Comparison of ENCODE assay signal across 15 cellular contexts in the genomic region with DNA sequence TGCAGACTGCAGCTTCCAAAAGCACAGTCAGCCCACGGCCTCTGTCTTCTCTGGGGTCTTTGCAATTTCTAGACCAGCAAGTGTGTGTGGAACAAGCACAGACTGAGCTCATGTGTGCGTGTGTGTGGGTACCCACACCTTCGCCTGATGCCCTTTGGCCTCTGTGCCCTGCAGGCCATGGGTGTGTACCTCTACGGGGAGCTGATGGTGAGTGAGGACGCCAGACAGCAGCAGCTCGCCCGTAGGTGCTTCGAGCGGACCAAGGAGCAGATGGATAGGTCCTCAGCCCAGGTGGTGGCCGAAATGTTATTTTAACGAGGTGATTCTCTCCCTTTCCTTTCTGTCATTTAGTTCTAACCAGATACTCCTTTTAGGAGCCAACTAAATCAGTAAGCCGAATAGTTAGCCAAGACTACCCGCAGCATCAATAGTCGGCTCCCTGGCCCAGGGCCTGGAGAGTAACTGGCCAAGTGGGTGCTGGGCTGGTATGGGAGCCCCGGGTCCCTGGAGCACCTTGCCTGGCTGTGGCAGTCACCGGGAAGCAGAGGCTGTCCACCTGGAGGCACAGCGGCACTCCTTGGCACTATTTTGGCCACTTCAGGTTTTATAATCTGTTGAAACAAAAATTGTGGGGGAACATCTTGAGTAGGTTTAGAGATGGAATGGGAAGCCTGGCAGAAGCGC.
DNase-seq lines count a peak whose midpoint lies in the region; ATAC-seq and TF ChIP-seq lines count a peak whose summit lies in the region.
"Had no signal": no experiment of that assay in that cellular context is flagged by ENCODE, and none has a peak within 500 bp of the region (broad histone marks: within the 10 kb centered on the region; RNA-seq: fewer than 3 reads in every experiment).

No MANE protein-coding gene starts in this region.

- H3K4me3 ChIP-seq in muscle layer of colon (ENCODE audit: low read depth in 1 of 2, low read length in 2 of 2) = no peak overlapping the region
- no peak overlapping the region for H3K4me3 ChIP-seq in spleen
- H3K4me3 ChIP-seq in OCI-LY7 (ENCODE audit: low read depth, low read length, poor library complexity, severe bottlenecking) = no peak overlapping the region
- H3K4me3 ChIP-seq: MG63 had no signal

- CTCF ChIA-PET in OCI-LY7 (lab: Charles Lee; ENCODE audit: unreplicated experiment) = no interaction called here

- H3K4me1 ChIP-seq in muscle layer of colon (ENCODE audit: insufficient read depth, low read length) (peaks cover 87% of the 10 kb centered on the region), spleen (peaks cover 0 to 22% (median 14%) of the 10 kb centered on the region in 6 donors), OCI-LY7 (ENCODE audit: insufficient read depth, low read length, poor library complexity, severe bottlenecking) (no peaks in the 10 kb centered on the region)

- peak overlapping the region; percentile 84 for H3K27ac ChIP-seq in muscle layer of colon (ENCODE audit: low read depth, low read length)
- no peak overlapping the region for H3K27ac ChIP-seq in spleen
- no peak overlapping the region for H3K27ac ChIP-seq in OCI-LY7 (ENCODE audit: low read depth, low read length, poor library complexity, severe bottlenecking)

- H3K9me2 ChIP-seq in OCI-LY7 (ENCODE audit: insufficient read depth, low read length) = no peaks in the 10 kb centered on the region

- ATAC-seq in HG02938 (IDR thresholded peaks at IDR 0.05; ENCODE audit: unreplicated experiment) = no peak
- ATAC-seq in HG03442 (IDR thresholded peaks at IDR 0.05; ENCODE audit: unreplicated experiment) = no peak

- no peak overlapping the region for H2AFZ ChIP-seq in OCI-LY7 (ENCODE audit: low read length)

- TF ChIP-seq CTCF in spleen (IDR thresholded peaks at IDR 0.05 in 8 of 11, conservative IDR thresholded peaks at IDR 0.05 in 3 of 11) = no peak
- TF ChIP-seq CTCF in OCI-LY7 (conservative IDR thresholded peaks at IDR 0.05; ENCODE audit: low read length) = no peak

- H3K36me3 ChIP-seq in muscle layer of colon (ENCODE audit: insufficient read depth, low read length) (peaks cover 49% of the 10 kb centered on the region), spleen (peaks cover 0 to 78% (median 38%) of the 10 kb centered on the region in 6 donors), OCI-LY7 (ENCODE audit: insufficient read depth, low read length) (no peaks in the 10 kb centered on the region)

- whole genome bisulfite sequencing in spleen, 5 donors = 82 to 93% (median 91%) methylated on average over 17 to 18 of the region's 18 CpGs

- H3K9me3 ChIP-seq in muscle layer of colon (ENCODE audit: low read length) (no peaks in the 10 kb centered on the region), spleen (no peaks in the 10 kb centered on the region), OCI-LY7 (ENCODE audit: low read length) (no peaks in the 10 kb centered on the region)
- H3K9me3 ChIP-seq: MG63 had no signal

- DNase-seq in G401 (ENCODE audit: low spot score) = peak; percentile 71
- DNase-seq in cerebellar cortex (ENCODE audit: low spot score) = peak; percentile 63
- peak; percentile 50 for DNase-seq in spleen
- no peak for DNase-seq in OCI-LY7 (ENCODE audit: low spot score)
- DNase-seq in DMS 273 treated with DMSO at 0.1 percent for 48 hours (lab: John Stamatoyannopoulos, UW) = no peak
- DNase-seq: activated CD4-positive, alpha-beta T cell treated with anti-CD3 and anti-CD28 coated beads, Interleukin-2, amount 50 U/mL, for 1 hour; activated naive CD4-positive, alpha-beta T cell treated with anti-CD3 and anti-CD28 coated beads for 36 hours; hypothalamus; MG63; NCI-H187; NCI-H446 treated with DMSO at 0.1 percent for 48 hours; T-helper 1 cell had no signal

- POLR2A ChIA-PET in OCI-LY7 (lab: Charles Lee) = interaction anchor here (0.6 kb wide), 1 partner anchor 1707 kb away, joined by 5 read pairs; no protein-coding TSS in a partner anchor

- no peaks in the 10 kb centered on the region for H3K27me3 ChIP-seq in muscle layer of colon (ENCODE audit: control insufficient read depth in 1 of 2, insufficient read depth in 2 of 2, low read length in 2 of 2)
- no peaks in the 10 kb centered on the region for H3K27me3 ChIP-seq in spleen (replicated peaks in 1 of 7)
- H3K27me3 ChIP-seq: MG63 had no signal

- intact Hi-C loops in spleen (cut with DNase I; ENCODE audit: low total_unique reads) = no loop called here
- intact Hi-C loops in OCI-LY7 (cut with micrococcal nuclease; ENCODE audit: unreplicated experiment) = no loop called here

- peak overlapping the region; percentile 31 for H3K9ac ChIP-seq in muscle layer of colon (ENCODE audit: low read length)

- no peak for TF ChIP-seq POLR2A in spleen (IDR thresholded peaks at IDR 0.05)

- in situ Hi-C loops in G401 (cut with HindIII; ENCODE audit: low sequenced_read_pairs) = no loop called here

- H4K20me1 ChIP-seq in OCI-LY7 (ENCODE audit: insufficient read depth, low read length) = no peaks in the 10 kb centered on the region

- H3K4me2 ChIP-seq in OCI-LY7 (ENCODE audit: low read length) = no peak overlapping the region

- H3K79me2 ChIP-seq in OCI-LY7 (ENCODE audit: insufficient read depth, low read depth, low read length) = no peaks in the 10 kb centered on the region

- no TSS peak for BruUV-seq in OCI-LY7 (replicated peaks; lab: Mats Ljungman, UMichigan)

Comparison
In these comparisons a context has a peak if more than half of its experiments do, and no peak if none do; other contexts are left out.
1. DNase-seq: peak in G401 (single experiment), cerebellar cortex (single experiment) and spleen (single experiment); none in OCI-LY7 (single experiment) and DMS 273 treated with DMSO at 0.1 percent for 48 hours (single experiment).